ENCODE assay signal across 20 cellular contexts in the genomic region with DNA sequence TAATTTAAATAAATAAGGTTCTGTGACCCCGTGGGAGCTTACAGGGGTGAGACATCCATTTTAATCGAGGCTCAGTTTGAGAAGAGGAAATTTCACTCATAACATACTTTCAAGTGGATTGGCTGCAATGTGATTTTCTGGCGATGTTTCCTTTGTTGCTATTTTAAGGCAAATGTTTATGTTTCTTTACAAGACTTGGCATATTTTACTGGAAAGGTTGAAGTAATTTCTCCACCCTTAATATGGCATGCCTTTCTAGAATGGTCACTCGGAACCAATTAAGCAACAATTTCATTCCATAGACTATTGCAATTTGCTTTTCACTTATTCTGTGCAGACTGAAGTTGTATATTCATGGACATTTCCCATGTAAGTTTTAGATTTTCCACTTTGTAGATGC.
A peak's percentile ranks its signal among the peaks of the same experiment; 100 is the strongest.
DNase-seq lines count a peak whose midpoint lies in the region; ATAC-seq and TF ChIP-seq lines count a peak whose summit lies in the region.
"Had no signal": no experiment of that assay in that cellular context is flagged by ENCODE, and none has a peak within 500 bp of the region (broad histone marks: within the 10 kb centered on the region; RNA-seq: fewer than 3 reads in every experiment).

No MANE protein-coding gene starts in this region.

- H4K91ac ChIP-seq in mesenchymal stem cell (ENCODE audit: low read length), result no peak overlapping the region

- intact Hi-C loops in left ventricle myocardium superior (cut with micrococcal nuclease), result no loop called here

- no peaks in the 10 kb centered on the region for H3K9me3 ChIP-seq in mesenchymal stem cell (ENCODE audit: control insufficient read depth, low read length)
- H3K9me3 ChIP-seq: body of pancreas, colonic mucosa, uterus had no signal

- peaks cover 13% of the 10 kb centered on the region for H3K79me1 ChIP-seq in mesenchymal stem cell (replicated peaks; ENCODE audit: low read length, poor library complexity, severe bottlenecking)

- TF ChIP-seq CTCF in astrocyte of the spinal cord (IDR thresholded peaks at IDR 0.05; ENCODE audit: low read depth, low read length), result no peak

- DNase-seq in AG08395 (ENCODE audit: low spot score), result peak; percentile 64
- DNase-seq in H4 (ENCODE audit: low spot score), result peak; percentile 53
- DNase-seq in astrocyte of the spinal cord (ENCODE audit: low read depth, low spot score), result peak; percentile 58
- DNase-seq in mesenchymal stem cell, result peak; percentile 76
- no peak for DNase-seq in kidney tubule cell (ENCODE audit: low spot score)
- no peak for DNase-seq in DMS153 (lab: John Stamatoyannopoulos, UW)
- no peak for DNase-seq in left ventricle myocardium superior
- DNase-seq: activated CD8-positive, alpha-beta T cell treated with anti-CD3 and anti-CD28 coated beads, Interleukin-2, amount 10 ng/mL, durations not matched to agents 7 days and 5 days; activated naive CD4-positive, alpha-beta T cell treated with anti-CD3 and anti-CD28 coated beads, Interleukin-2, amount 10 ng/mL, durations not matched to agents 7 days and 5 days; activated T-cell treated with anti-CD3 and anti-CD28 coated beads, Interleukin-2, amount 50 U/mL, for 1 hour; body of pancreas; colonic mucosa; DMS79 treated with DMSO at 0.1 percent for 48 hours; hypothalamus; NCI-H1436; NCI-H510A treated with DMSO at 0.1 percent for 48 hours; right cardiac atrium; T1000; uterus had no signal

- H3K23ac ChIP-seq in mesenchymal stem cell (ENCODE audit: low read length in 2 of 2), result no peak overlapping the region

- no peak overlapping the region for H3K18ac ChIP-seq in mesenchymal stem cell (ENCODE audit: low read depth in 1 of 2, low read length in 2 of 2)

- no peak overlapping the region for H4K8ac ChIP-seq in mesenchymal stem cell (ENCODE audit: low read length)

- no peak overlapping the region for H2BK5ac ChIP-seq in mesenchymal stem cell (ENCODE audit: low read depth, low read length, poor library complexity, severe bottlenecking)

- H2BK120ac ChIP-seq in mesenchymal stem cell (ENCODE audit: low read depth, low read length), result no peak overlapping the region

- H3K9ac ChIP-seq in mesenchymal stem cell (ENCODE audit: low read length), result no peak overlapping the region

- H3K4ac ChIP-seq in mesenchymal stem cell (ENCODE audit: low read depth in 1 of 2, low read length in 2 of 2), result no peak overlapping the region

- H3K14ac ChIP-seq in mesenchymal stem cell (ENCODE audit: low read length in 2 of 2), result no peak overlapping the region

- in situ Hi-C loops in astrocyte of the spinal cord (cut with HindIII; ENCODE audit: low sequenced_read_pairs), result no loop called here

- no peak for ATAC-seq in GM19324 (IDR thresholded peaks at IDR 0.05; ENCODE audit: low FRiP score, unreplicated experiment)
- ATAC-seq in left ventricle myocardium superior, result no peak
- ATAC-seq: activated CD8-positive, alpha-beta T cell treated with anti-CD3 and anti-CD28 coated beads, Interleukin-2, amount 10 ng/mL, durations not matched to agents 7 days and 5 days; body of pancreas; right cardiac atrium had no signal

- H3K36me3 ChIP-seq in mesenchymal stem cell (ENCODE audit: control insufficient read depth in 1 of 2, insufficient read depth in 2 of 2, low read depth in 1 of 2, low read length in 2 of 2), result no peaks in the 10 kb centered on the region
- H3K36me3 ChIP-seq: colonic mucosa, uterus had no signal

- H3K4me2 ChIP-seq in mesenchymal stem cell (ENCODE audit: low read length, poor library complexity, severe bottlenecking), result no peak overlapping the region

- no peak overlapping the region for H3K27ac ChIP-seq in mesenchymal stem cell (ENCODE audit: low read length, poor library complexity, severe bottlenecking)
- H3K27ac ChIP-seq: body of pancreas, colonic mucosa, uterus had no signal

- no peak overlapping the region for H2BK12ac ChIP-seq in mesenchymal stem cell (ENCODE audit: low read length in 2 of 2)

- H3K4me1 ChIP-seq in mesenchymal stem cell (ENCODE audit: control insufficient read depth, insufficient read depth, low read depth, low read length), result no peaks in the 10 kb centered on the region
- H3K4me1 ChIP-seq: body of pancreas, colonic mucosa, uterus had no signal

- WGBS in mesenchymal stem cell, result 7% methylated on average over 3 of the region's 4 CpGs

- no peak overlapping the region for H3K4me3 ChIP-seq in astrocyte of the spinal cord (ENCODE audit: low read depth, low read length)
- H3K4me3 ChIP-seq in mesenchymal stem cell (ENCODE audit: insufficient read depth in 1 of 2, low read depth in 1 of 2, low read length in 2 of 2), result no peak overlapping the region
- H3K4me3 ChIP-seq: body of pancreas, colonic mucosa, uterus had no signal

- H2BK15ac ChIP-seq in mesenchymal stem cell (ENCODE audit: low read depth, poor library complexity, severe bottlenecking), result no peak overlapping the region

- no peak overlapping the region for H2AFZ ChIP-seq in mesenchymal stem cell (ENCODE audit: low read depth, low read length)

- H3K27me3 ChIP-seq in mesenchymal stem cell (ENCODE audit: control insufficient read depth in 1 of 2, insufficient read depth in 1 of 2, low read length in 2 of 2), result no peaks in the 10 kb centered on the region
- H3K27me3 ChIP-seq: body of pancreas, colonic mucosa, uterus had no signal

- no peak overlapping the region for H2AK5ac ChIP-seq in mesenchymal stem cell (ENCODE audit: low read length, severe bottlenecking)

Comparison
In these comparisons a context has a peak if more than half of its experiments do, and no peak if none do; other contexts are left out.
1. DNase-seq: peak in AG08395 (single experiment), H4 (single experiment), astrocyte of the spinal cord (single experiment) and mesenchymal stem cell (single experiment); none in kidney tubule cell (single experiment), DMS153 (single experiment) and left ventricle myocardium superior (single experiment).